ENCODE assay signal across 12 cellular contexts in the genomic region with DNA sequence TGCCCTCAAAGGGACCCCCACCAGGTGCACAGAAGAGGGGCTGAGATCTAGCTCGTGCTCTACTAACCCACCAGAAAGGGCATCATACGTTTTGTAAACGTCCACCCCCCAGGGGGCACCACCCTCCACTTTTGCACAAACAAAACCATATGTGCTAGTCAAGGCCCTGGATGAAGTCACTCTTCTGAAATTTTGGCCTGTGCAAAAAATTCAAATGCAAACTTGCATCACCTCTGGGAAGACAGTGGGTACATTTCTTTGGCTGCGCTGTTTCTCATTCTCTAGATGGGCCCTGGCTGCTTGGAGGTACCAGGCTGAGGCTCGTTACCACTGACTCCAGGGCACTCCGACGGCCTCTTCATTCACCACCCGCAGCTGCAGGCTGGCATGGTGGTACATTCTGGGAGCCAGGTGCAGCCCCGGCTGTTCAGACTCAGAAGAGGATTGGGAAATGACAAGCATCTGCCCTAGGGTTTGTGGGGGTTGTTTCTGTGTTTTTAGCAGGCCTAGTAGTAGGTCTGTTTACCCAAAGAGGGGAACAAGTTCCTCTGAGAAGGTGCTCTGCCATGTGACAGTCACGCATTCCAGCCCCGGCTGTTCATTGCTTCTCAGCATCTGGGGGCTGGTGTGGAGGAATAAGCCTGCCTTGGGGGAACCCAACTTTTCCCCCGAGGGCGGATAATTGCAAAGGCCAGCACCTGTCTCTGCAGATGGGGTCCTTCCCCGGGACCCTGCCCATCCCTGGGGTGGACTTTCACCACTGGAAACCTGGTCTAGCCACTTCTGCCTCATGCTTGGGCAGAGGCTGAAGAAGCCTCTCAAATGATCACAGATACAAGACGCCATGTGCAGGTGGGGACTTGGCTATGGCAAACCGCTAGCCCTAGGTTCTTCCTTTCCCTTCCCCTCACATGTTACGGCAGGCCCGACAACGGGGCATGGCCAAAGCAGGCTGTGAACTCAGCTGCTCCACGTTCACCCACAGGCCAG.
DNase-seq lines count a peak whose midpoint lies in the region; ATAC-seq, FAIRE-seq and TF ChIP-seq lines count a peak whose summit lies in the region.
"Had no signal": no experiment of that assay in that cellular context is flagged by ENCODE, and none has a peak within 500 bp of the region (broad histone marks: within the 10 kb centered on the region; RNA-seq: fewer than 3 reads in every experiment).

No MANE protein-coding gene starts in this region.

- no peak overlapping the region for H3K4me3 Mint-ChIP-seq in WTC11
- H3K4me3 Mint-ChIP-seq: activated naive CD4-positive, alpha-beta T cell treated with anti-CD3 and anti-CD28 coated beads, Interleukin-2, amount 50 U/mL, for 24 hours had no signal

- H3K27ac ChIP-seq in RWPE1 = peak overlapping the region; percentile 67

- H3K36me3 Mint-ChIP-seq in WTC11 = peaks cover 16% of the 10 kb centered on the region

- H3K27ac Mint-ChIP-seq in WTC11 = no peak overlapping the region
- H3K27ac Mint-ChIP-seq: activated naive CD4-positive, alpha-beta T cell treated with anti-CD3 and anti-CD28 coated beads, Interleukin-2, amount 50 U/mL, for 24 hours had no signal

- H3K9me3 Mint-ChIP-seq in WTC11 = peaks cover 21% of the 10 kb centered on the region

- CTCF ChIA-PET in RWPE1 (lab: Yijun Ruan, JAX) = no interaction called here
- CTCF ChIA-PET in WTC11 (lab: Charles Lee) = interaction anchor here (1.3 kb wide), 1 partner anchor 159 kb away, joined by 4 read pairs; no protein-coding TSS in a partner anchor

- FAIRE-seq in RCC 7860 (lab: Jason Lieb, UNC) = no peak

- POLR2A ChIA-PET in RWPE1 (lab: Yijun Ruan, JAX; ENCODE audit: low non-redundant PET) = interaction anchor here (0.5 kb wide), 1 partner anchor 58 kb away, joined by 4 read pairs; no protein-coding TSS in a partner anchor
- POLR2A ChIA-PET in WTC11 (lab: Charles Lee) = interaction anchor here (0.5 kb wide), 1 partner anchor 265 kb away, joined by 6 read pairs; no protein-coding TSS in a partner anchor

- ATAC-seq in HG03520 (IDR thresholded peaks at IDR 0.05; ENCODE audit: unreplicated experiment) (no peak), WTC11 (no peak)
- ATAC-seq: stimulated activated naive CD8-positive, alpha-beta T cell treated with anti-CD3 and anti-CD28 coated beads, Interleukin-15, Interleukin-2, amounts not matched to agents 100 U/mL and 50 U/mL, for 24 hours had no signal

- no peak overlapping the region for H3K4me3 ChIP-seq in skeletal muscle cell (ENCODE audit: low read depth, low read length)

- no peak for TF ChIP-seq CTCF in RWPE1 (conservative IDR thresholded peaks at IDR 0.05; ENCODE audit: low read depth)
- TF ChIP-seq CTCF in WTC11 (IDR thresholded peaks at IDR 0.05) = no peak

- H3K27me3 Mint-ChIP-seq in WTC11 (ENCODE audit: low read depth) = no peaks in the 10 kb centered on the region; the same call in none of the 2 replicates
- H3K27me3 Mint-ChIP-seq: activated naive CD4-positive, alpha-beta T cell treated with anti-CD3 and anti-CD28 coated beads, Interleukin-2, amount 50 U/mL, for 24 hours had no signal

- DNase-seq in GM03348 (ENCODE audit: low spot score) (peak; percentile 87), RWPE1 (ENCODE audit: low spot score) (peak; percentile 19), fibroblast of gingiva (ENCODE audit: low read depth) (peak; percentile 89), skeletal muscle cell (ENCODE audit: low read depth) (peak; percentile 63), RCC 7860 (ENCODE audit: low spot score) (no peak), WTC11 (ENCODE audit: low spot score) (no peak), NCI-H446 (lab: John Stamatoyannopoulos, UW) (no peak)
- DNase-seq: GF-D8; NK-92 treated with Interleukin-12 subunit alpha and Interleukin-12 subunit beta, amount 100 ng/mL, for 24 hours; stimulated activated naive CD8-positive, alpha-beta T cell treated with anti-CD3 and anti-CD28 coated beads, Interleukin-15, Interleukin-2, amounts not matched to agents 100 U/mL and 50 U/mL, for 24 hours had no signal

- peaks cover 13% of the 10 kb centered on the region for H3K4me1 Mint-ChIP-seq in WTC11
- H3K4me1 Mint-ChIP-seq: activated naive CD4-positive, alpha-beta T cell treated with anti-CD3 and anti-CD28 coated beads, Interleukin-2, amount 50 U/mL, for 24 hours had no signal

TF ChIP-seq in WTC11, 78 proteins besides CTCF, POLR2A, EP300 and RAD21:
- TF ChIP-seq ATF1 (CRISPR knock-in tag; IDR thresholded peaks at IDR 0.05) (no peak), CREB1 (CRISPR knock-in tag; IDR thresholded peaks at IDR 0.05) (no peak), SP1 (CRISPR knock-in tag; conservative IDR thresholded peaks at IDR 0.05) (no peak), FOXJ3 (CRISPR knock-in tag; IDR thresholded peaks at IDR 0.05; ENCODE audit: borderline replicate concordance) (no peak), NFATC4 (CRISPR knock-in tag; IDR thresholded peaks at IDR 0.05) (no peak), NFYB (CRISPR knock-in tag; conservative IDR thresholded peaks at IDR 0.05; ENCODE audit: low read depth) (no peak), MYBL2 (CRISPR knock-in tag; IDR thresholded peaks at IDR 0.05) (no peak), ZNF232 (CRISPR knock-in tag; IDR thresholded peaks at IDR 0.05) (no peak)
- TF ChIP-seq, protein P1, sequence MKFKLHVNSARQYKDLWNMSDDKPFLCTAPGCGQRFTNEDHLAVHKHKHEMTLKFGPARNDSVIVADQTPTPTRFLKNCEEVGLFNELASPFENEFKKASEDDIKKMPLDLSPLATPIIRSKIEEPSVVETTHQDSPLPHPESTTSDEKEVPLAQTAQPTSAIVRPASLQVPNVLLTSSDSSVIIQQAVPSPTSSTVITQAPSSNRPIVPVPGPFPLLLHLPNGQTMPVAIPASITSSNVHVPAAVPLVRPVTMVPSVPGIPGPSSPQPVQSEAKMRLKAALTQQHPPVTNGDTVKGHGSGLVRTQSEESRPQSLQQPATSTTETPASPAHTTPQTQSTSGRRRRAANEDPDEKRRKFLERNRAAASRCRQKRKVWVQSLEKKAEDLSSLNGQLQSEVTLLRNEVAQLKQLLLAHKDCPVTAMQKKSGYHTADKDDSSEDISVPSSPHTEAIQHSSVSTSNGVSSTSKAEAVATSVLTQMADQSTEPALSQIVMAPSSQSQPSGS (CRISPR knock-in tag; IDR thresholded peaks at IDR 0.05; ENCODE audit: borderline replicate concordance, low read depth) = no peak
- TF ChIP-seq, protein P2, sequence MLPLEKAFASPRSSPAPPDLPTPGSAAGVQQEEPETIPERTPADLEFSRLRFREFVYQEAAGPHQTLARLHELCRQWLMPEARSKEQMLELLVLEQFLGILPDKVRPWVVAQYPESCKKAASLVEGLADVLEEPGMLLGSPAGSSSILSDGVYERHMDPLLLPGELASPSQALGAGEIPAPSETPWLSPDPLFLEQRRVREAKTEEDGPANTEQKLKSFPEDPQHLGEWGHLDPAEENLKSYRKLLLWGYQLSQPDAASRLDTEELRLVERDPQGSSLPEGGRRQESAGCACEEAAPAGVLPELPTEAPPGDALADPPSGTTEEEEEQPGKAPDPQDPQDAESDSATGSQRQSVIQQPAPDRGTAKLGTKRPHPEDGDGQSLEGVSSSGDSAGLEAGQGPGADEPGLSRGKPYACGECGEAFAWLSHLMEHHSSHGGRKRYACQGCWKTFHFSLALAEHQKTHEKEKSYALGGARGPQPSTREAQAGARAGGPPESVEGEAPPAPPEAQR (CRISPR knock-in tag; IDR thresholded peaks at IDR 0.05) = no peak

Comparison
In these comparisons a context has a peak if more than half of its experiments do, and no peak if none do; other contexts are left out.
1. DNase-seq: peak in GM03348 (single experiment), RWPE1 (single experiment), fibroblast of gingiva (single experiment) and skeletal muscle cell (single experiment); none in RCC 7860 (single experiment), WTC11 (single experiment) and NCI-H446 (0 of 2).